ENCODE assay signal across 7 cellular contexts in genomic region chr1:20732071-20732587, GRCh38. TPM values are rescaled to one million over a fixed set of nuclear protein-coding genes. Genes with fewer than 3 reads are reported as not detected.
DNase-seq lines count a peak whose midpoint lies in the region; ATAC-seq and TF ChIP-seq lines count a peak whose summit lies in the region.

No MANE protein-coding gene starts in this region.

- peak overlapping the region; percentile 53 for H3K9ac ChIP-seq in OCI-LY3 (ENCODE audit: low read length)
- peak overlapping the region; percentile 55 for H3K9ac ChIP-seq in neural cell (ENCODE audit: low read length)

- H3K27ac ChIP-seq in OCI-LY3 (ENCODE audit: low read length) (no peak overlapping the region), neural cell (ENCODE audit: low read length) (no peak overlapping the region), thoracic aorta (peak overlapping the region; percentile 67 to 75)

- TF ChIP-seq CTCF in OCI-LY3 (IDR thresholded peaks at IDR 0.05; ENCODE audit: low read depth, low read length) = no peak
- TF ChIP-seq CTCF in fibroblast of villous mesenchyme (IDR thresholded peaks at IDR 0.05; ENCODE audit: insufficient read depth, low read depth, low read length) = no peak
- TF ChIP-seq CTCF in neural cell (IDR thresholded peaks at IDR 0.05; ENCODE audit: poor library complexity, severe bottlenecking) = no peak
- no peak for TF ChIP-seq CTCF in thoracic aorta (IDR thresholded peaks at IDR 0.05)

- H3K79me2 ChIP-seq in OCI-LY3 (ENCODE audit: low read length) (no peaks in the 10 kb centered on the region), neural cell (replicated peaks; ENCODE audit: insufficient read depth, low read length) (no peaks in the 10 kb centered on the region)

- H3K9me3 ChIP-seq in OCI-LY3 (ENCODE audit: insufficient read depth, low read length) (no peaks in the 10 kb centered on the region), neural cell (ENCODE audit: low read length) (no peaks in the 10 kb centered on the region), thoracic aorta (no peaks in the 10 kb centered on the region)

- ATAC-seq in GM18511 (IDR thresholded peaks at IDR 0.05; ENCODE audit: unreplicated experiment) (peak; percentile 64), HG03432 (IDR thresholded peaks at IDR 0.05; ENCODE audit: unreplicated experiment) (peak; percentile 65), thoracic aorta (ENCODE audit: insufficient number of reproducible peaks, low FRiP score, low read depth) (no peak)

- H2AFZ ChIP-seq in OCI-LY3 (ENCODE audit: low read depth, low read length) (peak overlapping the region; percentile 37; the same call in 1 of the 2 replicates), neural cell (ENCODE audit: low read depth, low read length) (no peak overlapping the region)

- no peaks in the 10 kb centered on the region for H3F3A ChIP-seq in neural cell (ENCODE audit: insufficient read depth, low read length, poor library complexity, severe bottlenecking)

- peak; percentile 28 for DNase-seq in activated effector memory CD4-positive, alpha-beta T cell treated with Interleukin-2 at 50 U/mL for 16 hours
- DNase-seq in fibroblast of villous mesenchyme (ENCODE audit: low read depth) (peak; percentile 55), thoracic aorta (ENCODE audit: low spot score) (no peak)

- H4K20me1 ChIP-seq in OCI-LY3 (ENCODE audit: insufficient read depth, low read length) (no peaks in the 10 kb centered on the region), neural cell (ENCODE audit: insufficient read depth) (no peaks in the 10 kb centered on the region)

- H3K27me3 ChIP-seq in OCI-LY3 (ENCODE audit: low read depth, low read length) = peaks cover 19% of the 10 kb centered on the region
- H3K27me3 ChIP-seq in neural cell (ENCODE audit: insufficient read depth, low read depth, low read length) = peaks cover 11% of the 10 kb centered on the region
- H3K27me3 ChIP-seq in thoracic aorta (replicated peaks; ENCODE audit: insufficient read depth) = peaks cover 7% of the 10 kb centered on the region

- TF ChIP-seq EP300 in neural cell (conservative IDR thresholded peaks at IDR 0.05; ENCODE audit: poor library complexity, severe bottlenecking) = peak; percentile 21

- H3K36me3 ChIP-seq in OCI-LY3 (replicated peaks; ENCODE audit: low read depth, low read length) (no peaks in the 10 kb centered on the region), neural cell (ENCODE audit: insufficient read depth, low read length) (no peaks in the 10 kb centered on the region), thoracic aorta (no peaks in the 10 kb centered on the region)

- H3K4me1 ChIP-seq in OCI-LY3 (ENCODE audit: low read length) (peaks cover 8% of the 10 kb centered on the region), thoracic aorta (ENCODE audit: control insufficient read depth in 1 of 2, low read depth in 2 of 2) (peaks cover 12 to 25% of the 10 kb centered on the region in 2 donors)

- H3K9me2 ChIP-seq in neural cell (ENCODE audit: insufficient read depth, low read length) = no peaks in the 10 kb centered on the region

- H3K4me2 ChIP-seq in OCI-LY3 (ENCODE audit: low read length) (peak overlapping the region; percentile 99), neural cell (ENCODE audit: low read length) (peak overlapping the region; percentile 40)

- H3K4me3 ChIP-seq in OCI-LY3 (ENCODE audit: low read length) = peak overlapping the region; percentile 82
- H3K4me3 ChIP-seq in fibroblast of villous mesenchyme (ENCODE audit: low read depth, low read length) = peak overlapping the region; percentile 62
- peak overlapping the region; percentile 79 for H3K4me3 ChIP-seq in neural cell (ENCODE audit: low read length)
- H3K4me3 ChIP-seq in thoracic aorta = peak overlapping the region; percentile 86

- no peak for TF ChIP-seq RAD21 in neural cell (conservative IDR thresholded peaks at IDR 0.05)

TF ChIP-seq in neural cell, 6 proteins besides CTCF, POLR2A, EP300 and RAD21:
- peak; percentile 57 for TF ChIP-seq MXI1 (conservative IDR thresholded peaks at IDR 0.05; ENCODE audit: poor library complexity, severe bottlenecking)
- no peak for TF ChIP-seq POLR2AphosphoS5 (IDR thresholded peaks at IDR 0.05)
- peak; percentile 32 for TF ChIP-seq SMC3 (conservative IDR thresholded peaks at IDR 0.05; ENCODE audit: poor library complexity)

RNA-seq across cellular contexts. Expression of gene SH2D5, which starts 0.4 kb away (rescaled TPM):
- total RNA-seq in fibroblast of villous mesenchyme (3.9 and 4.3 TPM in 2 replicates), thoracic aorta (under 1 TPM in 1 of 2 donors, not detected in 1; 0.41 TPM)
- 14.1 and 27.9 TPM in 2 replicates for polyA plus RNA-seq in neural cell
- polyA minus RNA-seq in neural cell = 7.1 and 8.5 TPM in 2 replicates

RNA-seq across cellular contexts. Expression of gene KIF17, which starts 14.3 kb away (rescaled TPM):
- total RNA-seq in fibroblast of villous mesenchyme = 0.64 and 2.2 TPM in 2 replicates
- 8.7 and 10.0 TPM in 2 replicates for polyA plus RNA-seq in neural cell
- 14.9 and 15.5 TPM in 2 replicates for polyA minus RNA-seq in neural cell
- 1 to 10 TPM in 1 of 2 donors, under 1 TPM in 1; 0.68 to 3.2 TPM for total RNA-seq in thoracic aorta

RNA-seq across cellular contexts. Expression of gene HP1BP3, which starts 55.0 kb away (rescaled TPM):
- total RNA-seq in fibroblast of villous mesenchyme (258 and 274 TPM in 2 replicates), thoracic aorta (100 to 1,000 TPM; 186 to 189 TPM)
- polyA plus RNA-seq in neural cell = 389 and 425 TPM in 2 replicates
- 550 and 602 TPM in 2 replicates for polyA minus RNA-seq in neural cell

Comparison
In these comparisons a context has a peak if more than half of its experiments do, and no peak if none do; other contexts are left out.
1. H3K27ac ChIP-seq: peak in thoracic aorta (2 of 2); none in OCI-LY3 (single experiment) and neural cell (single experiment).
2. Peak in every context shown above with its lines, with median percentiles within 50 percentile points of each other: H3K4me3 ChIP-seq.